29 cellular contexts compared by ENCODE assay signal in genomic region chr3:178514411-178514800, GRCh38. TPM values are rescaled to one million over a fixed set of nuclear protein-coding genes. Genes with fewer than 3 reads are reported as not detected.
"Had no signal": no experiment of that assay in that cellular context is flagged by ENCODE, and none has a peak within 500 bp of the region (broad histone marks: within the 10 kb centered on the region; RNA-seq: fewer than 3 reads in every experiment).

No MANE protein-coding gene starts in this region.

- H3K27me3 Mint-ChIP-seq: activated CD4-positive, alpha-beta T cell treated with anti-CD3 and anti-CD28 coated beads, Interleukin-2, amount 10 ng/mL, durations not matched to agents 7 days and 5 days had no signal

- H3K4me1 ChIP-seq: body of pancreas, upper lobe of left lung had no signal

- H3K9me3 Mint-ChIP-seq: activated CD4-positive, alpha-beta T cell treated with anti-CD3 and anti-CD28 coated beads, Interleukin-2, amount 10 ng/mL, durations not matched to agents 7 days and 5 days; activated CD8-positive, alpha-beta T cell treated with anti-CD3 and anti-CD28 coated beads for 36 hours; activated T-helper 1 cell treated with anti-CD3 and anti-CD28 coated beads, Interleukin-12 subunit alpha, Interleukin-12 subunit beta, Interleukin-2, Interleukin-4 antibody, amounts not matched to agents 30 ng/mL and 10 ng/mL and 1 ng/mL, durations not matched to agents 14 hours and 24 hours and 36 hours had no signal

- H3K9me3 ChIP-seq: body of pancreas, heart right ventricle, mucosa of descending colon, upper lobe of left lung had no signal

- ATAC-seq: activated CD8-positive, alpha-beta memory T cell treated with anti-CD3 and anti-CD28 coated beads, Interleukin-2, amount 10 ng/mL, durations not matched to agents 7 days and 5 days; activated CD8-positive, alpha-beta T cell treated with anti-CD3 and anti-CD28 coated beads for 36 hours; body of pancreas; left colon; mucosa of descending colon; stimulated activated naive CD8-positive, alpha-beta T cell treated with anti-CD3 and anti-CD28 coated beads, Interleukin-15, Interleukin-2, amounts not matched to agents 100 U/mL and 50 U/mL, for 24 hours had no signal

- H3K36me3 ChIP-seq: cardiac muscle cell, heart right ventricle, upper lobe of left lung, WERI-Rb-1 had no signal

- H3K27me3 ChIP-seq: body of pancreas, cardiac muscle cell, heart right ventricle, upper lobe of left lung had no signal

- H3K4me3 Mint-ChIP-seq: activated CD4-positive, alpha-beta T cell treated with anti-CD3 and anti-CD28 coated beads, Interleukin-2, amount 10 ng/mL, durations not matched to agents 7 days and 5 days; activated CD8-positive, alpha-beta memory T cell treated with anti-CD3 and anti-CD28 coated beads, Interleukin-2, amount 10 ng/mL, durations not matched to agents 7 days and 5 days; activated CD8-positive, alpha-beta T cell treated with anti-CD3 and anti-CD28 coated beads for 36 hours; activated naive CD4-positive, alpha-beta T cell treated with anti-CD3 and anti-CD28 coated beads, Interleukin-2, amount 50 U/mL, for 24 hours; activated T-helper 1 cell treated with anti-CD3 and anti-CD28 coated beads, Interleukin-12 subunit alpha, Interleukin-12 subunit beta, Interleukin-2, Interleukin-4 antibody, amounts not matched to agents 30 ng/mL and 10 ng/mL and 1 ng/mL, durations not matched to agents 14 hours and 24 hours and 36 hours; naive B cell; neural crest cell had no signal

- H3K4me3 ChIP-seq: body of pancreas, cardiac muscle cell, heart right ventricle, mucosa of descending colon, upper lobe of left lung had no signal

- H3K36me3 Mint-ChIP-seq: activated CD8-positive, alpha-beta memory T cell treated with anti-CD3 and anti-CD28 coated beads, Interleukin-2, amount 10 ng/mL, durations not matched to agents 7 days and 5 days; activated naive CD4-positive, alpha-beta T cell treated with anti-CD3 and anti-CD28 coated beads, Interleukin-2, amount 50 U/mL, for 24 hours; naive B cell had no signal

- FAIRE-seq: TTC549 had no signal

- DNase-seq: activated CD4-positive, alpha-beta T cell treated with anti-CD3 and anti-CD28 coated beads, Interleukin-2, amount 10 ng/mL, durations not matched to agents 7 days and 5 days; activated CD4-positive, CD25-positive, alpha-beta regulatory T cell treated with anti-CD3 and anti-CD28 coated beads, Interleukin-2, amount 50 U/mL, for 72 hours; activated CD8-positive, alpha-beta memory T cell treated with anti-CD3 and anti-CD28 coated beads, Interleukin-2, amount 10 ng/mL, durations not matched to agents 7 days and 5 days; activated CD8-positive, alpha-beta T cell treated with anti-CD3 and anti-CD28 coated beads for 36 hours; activated gamma-delta T cell; activated T-cell treated with anti-CD3 and anti-CD28 coated beads for 4 hours; anterior cingulate cortex; body of pancreas; heart right ventricle; islet precursor cell; left colon; mesendoderm; mucosa of descending colon; naive B cell; occipital lobe; stimulated activated CD4-positive, alpha-beta T cell treated with anti-CD3 and anti-CD28 coated beads, Interleukin-12 subunit alpha, Interleukin-12 subunit beta, amount 100 ng/mL, for 4 hours; stimulated activated CD4-positive, alpha-beta T cell treated with anti-CD3 and anti-CD28 coated beads, Interleukin-4, amount 100 ng/mL, for 4 hours; stimulated activated naive CD8-positive, alpha-beta T cell treated with anti-CD3 and anti-CD28 coated beads, Interleukin-15, Interleukin-2, amounts not matched to agents 100 U/mL and 50 U/mL, for 24 hours; upper lobe of left lung; WERI-Rb-1 had no signal

- H3K27ac Mint-ChIP-seq: activated CD4-positive, alpha-beta T cell treated with anti-CD3 and anti-CD28 coated beads, Interleukin-2, amount 10 ng/mL, durations not matched to agents 7 days and 5 days; activated CD8-positive, alpha-beta memory T cell treated with anti-CD3 and anti-CD28 coated beads, Interleukin-2, amount 10 ng/mL, durations not matched to agents 7 days and 5 days; activated CD8-positive, alpha-beta T cell treated with anti-CD3 and anti-CD28 coated beads for 36 hours; activated naive CD4-positive, alpha-beta T cell treated with anti-CD3 and anti-CD28 coated beads, Interleukin-2, amount 50 U/mL, for 24 hours; activated T-helper 1 cell treated with anti-CD3 and anti-CD28 coated beads, Interleukin-12 subunit alpha, Interleukin-12 subunit beta, Interleukin-2, Interleukin-4 antibody, amounts not matched to agents 30 ng/mL and 10 ng/mL and 1 ng/mL, durations not matched to agents 14 hours and 24 hours and 36 hours; naive B cell had no signal

- H3K4me1 Mint-ChIP-seq: activated CD4-positive, alpha-beta T cell treated with anti-CD3 and anti-CD28 coated beads, Interleukin-2, amount 10 ng/mL, durations not matched to agents 7 days and 5 days; activated CD8-positive, alpha-beta memory T cell treated with anti-CD3 and anti-CD28 coated beads, Interleukin-2, amount 10 ng/mL, durations not matched to agents 7 days and 5 days; activated naive CD4-positive, alpha-beta T cell treated with anti-CD3 and anti-CD28 coated beads, Interleukin-2, amount 50 U/mL, for 24 hours; naive B cell; neural crest cell had no signal

- H3K27ac ChIP-seq: body of pancreas, cardiac muscle cell, epithelial cell of prostate, upper lobe of left lung, WERI-Rb-1 had no signal

RNA-seq across cellular contexts. Expression of gene KCNMB2, which starts 21.8 kb away (rescaled TPM):
- total RNA-seq: activated CD4-positive, alpha-beta T cell treated with anti-CD3 and anti-CD28 coated beads, Interleukin-2, amount 10 ng/mL, durations not matched to agents 7 days and 5 days; activated CD8-positive, alpha-beta memory T cell treated with anti-CD3 and anti-CD28 coated beads, Interleukin-2, amount 10 ng/mL, durations not matched to agents 7 days and 5 days; activated CD8-positive, alpha-beta T cell treated with anti-CD3 and anti-CD28 coated beads for 36 hours; activated T-helper 1 cell treated with anti-CD3 and anti-CD28 coated beads, Interleukin-12 subunit alpha, Interleukin-12 subunit beta, Interleukin-2, Interleukin-4 antibody, amounts not matched to agents 30 ng/mL and 10 ng/mL and 1 ng/mL, durations not matched to agents 14 hours and 24 hours and 36 hours; fibroblast of villous mesenchyme; lower leg skin; subcutaneous adipose tissue had no signal
- polyA plus RNA-seq: cardiac muscle cell had no signal
